In the genomic region with DNA sequence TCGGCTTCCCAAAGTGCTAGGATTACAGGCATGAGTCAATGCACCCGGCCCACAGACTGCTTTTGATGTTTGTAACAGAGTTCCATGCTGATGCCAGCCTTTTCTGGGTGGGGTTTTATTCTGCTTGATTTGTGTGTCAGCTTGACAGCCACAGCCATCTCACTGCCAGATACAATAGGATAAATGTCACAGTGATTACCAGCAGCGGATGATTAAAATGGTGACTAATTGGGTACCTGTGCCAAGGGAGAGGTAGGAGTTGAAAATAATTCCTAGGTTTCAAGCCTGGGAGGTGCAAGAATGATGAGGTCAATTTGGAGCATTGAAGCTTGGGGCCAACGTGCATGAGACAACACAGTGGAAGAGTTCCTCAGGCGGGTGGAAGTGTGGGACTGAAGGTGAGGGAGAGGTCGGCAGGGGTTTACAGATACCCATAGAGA, we compare ENCODE assay signal across 12 cellular contexts. TPM values are rescaled to one million over a fixed set of nuclear protein-coding genes. Genes with fewer than 3 reads are reported as not detected.
DNase-seq lines count a peak whose midpoint lies in the region; ATAC-seq and TF ChIP-seq lines count a peak whose summit lies in the region.
"Had no signal": no experiment of that assay in that cellular context is flagged by ENCODE, and none has a peak within 500 bp of the region (broad histone marks: within the 10 kb centered on the region; RNA-seq: fewer than 3 reads in every experiment).

No MANE protein-coding gene starts in this region.

- POLR2A ChIA-PET in RWPE1 (lab: Yijun Ruan, JAX; ENCODE audit: low non-redundant PET): interaction anchor here (0.5 kb wide), 1 partner anchor 80 kb away, joined by 4 read pairs; no protein-coding TSS in a partner anchor

- DNase-seq in HT-29 (ENCODE audit: low spot score) (peak; percentile 69), RWPE1 (ENCODE audit: low spot score) (peak; percentile 74), fibroblast of mammary gland (ENCODE audit: low read depth) (peak; percentile 71), stomach (peak; percentile 41), C1 segment of cervical spinal cord (lab: John Stamatoyannopoulos, UW) (no peak)
- DNase-seq: Caco-2; dermis blood vessel endothelial cell; gastrocnemius medialis; NK-92 treated with Interleukin-12 subunit alpha and Interleukin-12 subunit beta, amount 100 ng/mL, for 24 hours; thyroid gland had no signal

- H3K9me3 ChIP-seq in stomach: no peaks in the 10 kb centered on the region
- H3K9me3 ChIP-seq: Caco-2, gastrocnemius medialis, thyroid gland had no signal

- ATAC-seq in HG03378 (IDR thresholded peaks at IDR 0.05; ENCODE audit: unreplicated experiment) (no peak), HG02885 (IDR thresholded peaks at IDR 0.05; ENCODE audit: poor library complexity, unreplicated experiment) (no peak)
- ATAC-seq: gastrocnemius medialis had no signal

- H3K4me3 ChIP-seq in fibroblast of mammary gland (ENCODE audit: control insufficient read depth, low read depth, low read length) (no peak overlapping the region), stomach (no peak overlapping the region)
- H3K4me3 ChIP-seq: gastrocnemius medialis, thyroid gland had no signal

- 69 to 74% (median 71%) methylated on average over 6 of the region's 6 CpGs for WGBS in stomach, 5 donors

- intact Hi-C loops in stomach (cut with DNase I; ENCODE audit: low total_unique reads): no loop called here

- no peak for TF ChIP-seq POLR2A in stomach (IDR thresholded peaks at IDR 0.05)

- TF ChIP-seq EP300 in stomach (IDR thresholded peaks at IDR 0.05): no peak

- peak overlapping the region; percentile 90 for H3K27ac ChIP-seq in RWPE1
- H3K27ac ChIP-seq in stomach: no peak overlapping the region
- H3K27ac ChIP-seq: gastrocnemius medialis, thyroid gland had no signal

- H3K36me3 ChIP-seq in stomach: no peaks in the 10 kb centered on the region
- H3K36me3 ChIP-seq: gastrocnemius medialis, thyroid gland had no signal

- TF ChIP-seq CTCF in RWPE1 (conservative IDR thresholded peaks at IDR 0.05; ENCODE audit: low read depth) (no peak), fibroblast of mammary gland (conservative IDR thresholded peaks at IDR 0.05; ENCODE audit: control insufficient read depth, insufficient read depth, low read depth, low read length) (no peak), stomach (IDR thresholded peaks at IDR 0.05) (no peak)

- CTCF ChIA-PET in RWPE1 (lab: Yijun Ruan, JAX): no interaction called here

- no peaks in the 10 kb centered on the region for H3K27me3 ChIP-seq in stomach
- H3K27me3 ChIP-seq: gastrocnemius medialis, thyroid gland had no signal

- peaks cover 0 to 7% (median 0%) of the 10 kb centered on the region in 4 donors for H3K4me1 ChIP-seq in stomach
- H3K4me1 ChIP-seq: gastrocnemius medialis, thyroid gland had no signal

RNA-seq across cellular contexts. Expression of a gene that starts 39.4 kb away (rescaled TPM):
- 0.08 and 0.21 TPM in 2 replicates for total RNA-seq in HT-29 (2014; rRNA removed; shearing (Covaris generic))
- 10 to 100 TPM in 2 of 5 donors, 1 to 10 TPM in 1, not detected in 2; 2.2 to 14.5 (median 13.4) TPM for total RNA-seq in stomach
- polyA plus RNA-seq in stomach: 1 to 10 TPM; 1.1 to 2.3 (median 1.2) TPM
- total RNA-seq: dermis blood vessel endothelial cell had no signal

RNA-seq across cellular contexts. Expression of a gene that starts 47.7 kb away (rescaled TPM):
- 460 and 472 TPM in 2 replicates for total RNA-seq in HT-29 (2014; rRNA removed; shearing (Covaris generic))
- 100 to 1,000 TPM in 2 of 5 donors, 10 to 100 TPM in 3; 35.0 to 135 (median 50.8) TPM for total RNA-seq in stomach
- 100 to 1,000 TPM; 146 to 350 (median 157) TPM for polyA plus RNA-seq in stomach

Comparison
In these comparisons a context has a peak if more than half of its experiments do, and no peak if none do; other contexts are left out.
1. DNase-seq: peak in HT-29 (single experiment), RWPE1 (single experiment), fibroblast of mammary gland (single experiment) and stomach (single experiment); none in C1 segment of cervical spinal cord (0 of 14).